ENCODE assay signal across 17 cellular contexts in genomic region chr12:2413999-2414792, GRCh38.
"Had no signal": no experiment of that assay in that cellular context is flagged by ENCODE, and none has a peak within 500 bp of the region (broad histone marks: within the 10 kb centered on the region; RNA-seq: fewer than 3 reads in every experiment).

No MANE protein-coding gene starts in this region.

- ATAC-seq: activated naive CD8-positive, alpha-beta T cell treated with anti-CD3 and anti-CD28 coated beads, Interleukin-2, amount 50 U/mL, for 24 hours; gastrocnemius medialis; natural killer cell treated with Interleukin-12 subunit alpha and Interleukin-12 subunit beta and Interleukin-15 and Interleukin-18, amount 100 ng/mL, for 72 hours had no signal

- H3K27ac ChIP-seq: dorsolateral prefrontal cortex, gastrocnemius medialis, skin epidermis, suprapubic skin, upper lobe of left lung, VCaP had no signal

- DNase-seq: activated CD4-positive, alpha-beta T cell treated with anti-CD3 and anti-CD28 coated beads for 1 hour; activated CD4-positive, alpha-beta T cell treated with anti-CD3 and anti-CD28 coated beads, Interleukin-2, amount 50 U/mL, for 4 hours; activated naive CD4-positive, alpha-beta T cell treated with anti-CD3 and anti-CD28 coated beads for 36 hours; activated naive CD8-positive, alpha-beta T cell treated with anti-CD3 and anti-CD28 coated beads, Interleukin-2, amount 50 U/mL, for 24 hours; activated T-cell treated with anti-CD3 and anti-CD28 coated beads for 4 hours; endodermal cell; gastrocnemius medialis; mesenchymal stem cell; nucleus accumbens; stimulated activated CD4-positive, alpha-beta T cell treated with anti-CD3 and anti-CD28 coated beads, Interleukin-4, amount 100 ng/mL, for 4 hours; upper lobe of left lung had no signal

- H3K27me3 ChIP-seq: dorsolateral prefrontal cortex, gastrocnemius medialis, heart right ventricle, suprapubic skin, upper lobe of left lung had no signal

- H3K9me3 ChIP-seq: gastrocnemius medialis, heart right ventricle, suprapubic skin, upper lobe of left lung had no signal

- H3K4me3 ChIP-seq: dorsolateral prefrontal cortex, gastrocnemius medialis, heart right ventricle, skin epidermis, suprapubic skin, upper lobe of left lung had no signal

- H3K4me1 ChIP-seq: gastrocnemius medialis, suprapubic skin, upper lobe of left lung had no signal

- H3K36me3 ChIP-seq: gastrocnemius medialis, heart right ventricle, suprapubic skin, upper lobe of left lung had no signal
